ENCODE assay signal across 6 cellular contexts in genomic region chr9:73649552-73649951, GRCh38.
"Had no signal": no experiment of that assay in that cellular context is flagged by ENCODE, and none has a peak within 500 bp of the region (broad histone marks: within the 10 kb centered on the region; RNA-seq: fewer than 3 reads in every experiment).

No MANE protein-coding gene starts in this region.

- H3K27me3 Mint-ChIP-seq: IgD-negative memory B cell had no signal

- H3K4me1 Mint-ChIP-seq: IgD-negative memory B cell had no signal

- H3K27ac ChIP-seq: HL-60 had no signal

- H3K36me3 Mint-ChIP-seq: IgD-negative memory B cell had no signal

- ATAC-seq: HepG2, K562 had no signal

- H3K27ac Mint-ChIP-seq: IgD-negative memory B cell had no signal

- H3K4me3 Mint-ChIP-seq: IgD-negative memory B cell had no signal

- DNase-seq: IMR-90, KBM-7 had no signal

- H3K4me3 ChIP-seq: K562 had no signal
